In genomic region chr2:47513981-47514520, GRCh38 we compare ENCODE assay signal across 17 cellular contexts.
DNase-seq lines count a peak whose midpoint lies in the region.
"Had no signal": no experiment of that assay in that cellular context is flagged by ENCODE, and none has a peak within 500 bp of the region (broad histone marks: within the 10 kb centered on the region; RNA-seq: fewer than 3 reads in every experiment).

No MANE protein-coding gene starts in this region.

- DNase-seq in medulla oblongata (ENCODE audit: extremely low spot score) (peak; percentile 28), pons (ENCODE audit: low spot score) (peak; percentile 36), SIG-M5 (lab: John Stamatoyannopoulos, UW) (no peak), NCI-H1092 (lab: John Stamatoyannopoulos, UW) (no peak)
- DNase-seq in activated T-cell treated with anti-CD3 and anti-CD28 coated beads, Interleukin-2, amount 50 U/mL, for 48 hours: no peak
- no peak for DNase-seq in activated naive CD4-positive, alpha-beta T cell treated with anti-CD3 and anti-CD28 coated beads, Interleukin-2, amount 50 U/mL, for 16 hours
- DNase-seq: AML-193; CD4-positive, alpha-beta memory T cell; DMS153; DMS79; GDM1; GOT3; H7 had no signal

- H3K36me3 ChIP-seq in BLaER1: peaks cover 17% of the 10 kb centered on the region

- H3K27me3 ChIP-seq in BLaER1: no peaks in the 10 kb centered on the region

- no peak overlapping the region for H3K4me2 ChIP-seq in BLaER1
- H3K4me2 ChIP-seq: A549 had no signal

- H3K4me1 ChIP-seq in BLaER1: peaks cover 78% of the 10 kb centered on the region
- H3K4me1 ChIP-seq: A549 had no signal

- H3K9me3 ChIP-seq in BLaER1: no peaks in the 10 kb centered on the region
- H3K9me3 ChIP-seq: A549 had no signal

- H3K4me3 ChIP-seq in BLaER1: no peak overlapping the region
- H3K4me3 ChIP-seq: A549 had no signal

- H3K9ac ChIP-seq in BLaER1: no peak overlapping the region

- H4K20me1 ChIP-seq in BLaER1: no peaks in the 10 kb centered on the region

- H3K27ac ChIP-seq in BLaER1 (peak overlapping the region; percentile 35; the same call in 1 of the 2 replicates), angular gyrus (ENCODE audit: low read depth, low read length) (peak overlapping the region; percentile 31)
- H3K27ac ChIP-seq: 22Rv1, A549 had no signal

Comparison
In these comparisons a context has a peak if more than half of its experiments do, and no peak if none do; other contexts are left out.
1. DNase-seq: peak in medulla oblongata (single experiment) and pons (single experiment); none in SIG-M5 (single experiment), activated T-cell treated with anti-CD3 and anti-CD28 coated beads, Interleukin-2, amount 50 U/mL, for 48 hours (0 of 2), activated naive CD4-positive, alpha-beta T cell treated with anti-CD3 and anti-CD28 coated beads, Interleukin-2, amount 50 U/mL, for 16 hours (single experiment) and NCI-H1092 (single experiment).